Comparison of ENCODE assay signal across 28 cellular contexts in the genomic region with DNA sequence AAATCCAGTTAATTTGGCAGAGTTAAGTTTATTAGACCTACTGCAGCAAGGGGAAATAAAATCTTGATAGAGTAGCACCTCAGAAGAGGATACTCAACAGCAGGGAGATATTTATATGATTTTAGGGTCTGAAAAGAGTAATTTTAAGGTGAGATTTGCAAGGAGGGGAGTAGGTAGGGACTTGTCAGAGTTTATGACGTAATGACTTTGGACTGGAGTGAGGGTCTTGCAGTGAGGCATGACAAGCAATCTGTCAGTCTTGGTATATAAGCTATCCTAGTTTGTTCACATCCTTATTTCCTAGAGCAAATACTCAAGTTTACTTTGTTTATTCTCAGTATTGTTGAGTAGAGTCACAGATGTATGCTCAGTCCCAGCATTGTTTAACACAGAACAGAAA.
"Had no signal": no experiment of that assay in that cellular context is flagged by ENCODE, and none has a peak within 500 bp of the region (broad histone marks: within the 10 kb centered on the region; RNA-seq: fewer than 3 reads in every experiment).

No MANE protein-coding gene starts in this region.

- H3K4me3 ChIP-seq: colonic mucosa, coronary artery, dorsolateral prefrontal cortex, esophagus muscularis mucosa, esophagus squamous epithelium, gastrocnemius medialis, gastroesophageal sphincter, heart left ventricle, heart right ventricle had no signal

- DNase-seq: colonic mucosa; cortex of kidney; dermis blood vessel endothelial cell; dorsolateral prefrontal cortex; effector CD4-positive, alpha-beta T cell; effector CD8-positive, alpha-beta T cell; effector memory CD4-positive, alpha-beta T cell; effector memory CD8-positive, alpha-beta T cell; endodermal cell; erythroblast; esophagus squamous epithelium; foreskin fibroblast; foreskin keratinocyte; foreskin melanocyte; gastrocnemius medialis; glutamatergic neuron; head of caudate nucleus; heart left ventricle; heart right ventricle had no signal

- H3K4me1 ChIP-seq: colonic mucosa, esophagus muscularis mucosa, foreskin keratinocyte, gastrocnemius medialis, gastroesophageal sphincter, heart left ventricle, heart right ventricle had no signal

- H3K27ac ChIP-seq: colonic mucosa, coronary artery, dorsolateral prefrontal cortex, epithelial cell of prostate, esophagus muscularis mucosa, esophagus squamous epithelium, foreskin keratinocyte, gastrocnemius medialis, gastroesophageal sphincter, heart left ventricle, heart right ventricle had no signal

- H3K36me3 ChIP-seq: colonic mucosa, esophagus muscularis mucosa, esophagus squamous epithelium, gastrocnemius medialis, gastroesophageal sphincter, heart left ventricle, heart right ventricle had no signal

- H3K27me3 ChIP-seq: colonic mucosa, esophagus muscularis mucosa, esophagus squamous epithelium, foreskin keratinocyte, gastrocnemius medialis, gastroesophageal sphincter, heart left ventricle, heart right ventricle had no signal

- FAIRE-seq: colon, endometrium, endothelial cell of umbilical vein, frontal cortex had no signal

- ATAC-seq: effector memory CD8-positive, alpha-beta T cell; esophagus mucosa; foreskin keratinocyte; gastrocnemius medialis; gastroesophageal sphincter; heart left ventricle; heart right ventricle had no signal

- H3K9me3 ChIP-seq: colonic mucosa, esophagus squamous epithelium, gastrocnemius medialis had no signal
